ENCODE assay signal across 21 cellular contexts in the genomic region with DNA sequence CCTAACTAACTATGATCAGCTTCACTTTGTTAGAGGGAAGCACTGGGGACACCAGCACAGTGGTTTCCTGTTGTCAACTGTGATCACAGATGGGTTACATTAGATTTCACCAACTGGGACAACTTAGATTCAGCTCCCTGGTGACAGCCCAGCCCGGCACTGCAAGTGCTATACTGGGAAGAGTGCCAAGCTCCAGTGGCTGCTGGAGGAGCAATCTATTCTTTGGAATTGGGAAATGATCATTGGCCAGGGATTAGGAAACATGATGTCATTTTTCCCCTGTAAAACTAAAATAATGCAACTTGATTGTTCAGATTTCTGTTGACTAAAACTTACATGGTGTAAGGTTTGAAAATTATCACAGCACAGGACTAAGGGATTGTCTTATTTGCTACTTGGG. TPM values are rescaled to one million over a fixed set of nuclear protein-coding genes. Genes with fewer than 3 reads are reported as not detected.
DNase-seq lines count a peak whose midpoint lies in the region; ATAC-seq, FAIRE-seq and TF ChIP-seq lines count a peak whose summit lies in the region.
"Had no signal": no experiment of that assay in that cellular context is flagged by ENCODE, and none has a peak within 500 bp of the region (broad histone marks: within the 10 kb centered on the region; RNA-seq: fewer than 3 reads in every experiment).

No MANE protein-coding gene starts in this region.

- DNase-seq in MG63 (peak; percentile 7), body of pancreas (peak in 3 of 4 donors; percentile 7 to 14 (median 13)), left cardiac atrium (peak; percentile 46), small intestine (peak; percentile 39), DMS79 treated with DMSO at 0.1 percent for 48 hours (lab: John Stamatoyannopoulos, UW) (no peak)
- DNase-seq: activated CD4-positive, alpha-beta memory T cell treated with anti-CD3 and anti-CD28 coated beads for 36 hours; activated T-cell treated with anti-CD3 and anti-CD28 coated beads for 4 hours; amniotic stem cell; effector memory CD4-positive, alpha-beta T cell; GDM1; H9; NCI-H1417; NCI-H2107; NCI-H774; SIG-M5; stimulated activated CD4-positive, alpha-beta T cell treated with anti-CD3 and anti-CD28 coated beads, Interleukin-15, amount 100 ng/mL, for 24 hours had no signal

- H3K36me3 ChIP-seq in MG63 (peaks cover 81% of the 10 kb centered on the region), body of pancreas (replicated peaks in 1 of 2; ENCODE audit: insufficient read depth in 1 of 2, low read depth in 2 of 2) (peaks cover 22% of the 10 kb centered on the region in 2 donors), small intestine (ENCODE audit: control insufficient read depth in 2 of 2, insufficient read depth in 2 of 2, low read length in 2 of 2) (peaks cover 6 to 27% of the 10 kb centered on the region in 2 donors), gastroesophageal sphincter (peaks cover 7 to 100% of the 10 kb centered on the region in 2 donors)

- no peak overlapping the region for H3K4me3 ChIP-seq in MG63
- H3K4me3 ChIP-seq in body of pancreas: no peak overlapping the region
- no peak overlapping the region for H3K4me3 ChIP-seq in small intestine (ENCODE audit: low read depth in 1 of 2, low read length in 2 of 2)
- no peak overlapping the region for H3K4me3 ChIP-seq in gastroesophageal sphincter
- H3K4me3 ChIP-seq: GM12878, thoracic aorta had no signal

- no peaks in the 10 kb centered on the region for H3K4me1 ChIP-seq in body of pancreas
- no peaks in the 10 kb centered on the region for H3K4me1 ChIP-seq in small intestine (ENCODE audit: control insufficient read depth in 2 of 2, insufficient read depth in 1 of 2, low read depth in 1 of 2, low read length in 1 of 2)
- no peaks in the 10 kb centered on the region for H3K4me1 ChIP-seq in gastroesophageal sphincter

- 43 to 54% methylated on average over 1 of the region's 1 CpG for WGBS in body of pancreas, 2 donors
- WGBS in small intestine, 3 donors: 24 to 36% (median 28%) methylated on average over 1 of the region's 1 CpG
- WGBS in gastroesophageal sphincter (ENCODE audit: low coverage in 1 of 2), 2 donors: 40 to 44% methylated on average over 1 of the region's 1 CpG

- FAIRE-seq in small intestine (lab: Jason Lieb, UNC): no peak
- FAIRE-seq: GM12878 had no signal

- no peak overlapping the region for H3K27ac ChIP-seq in body of pancreas
- H3K27ac ChIP-seq in small intestine (ENCODE audit: low read depth in 1 of 2, low read length in 1 of 2): no peak overlapping the region
- no peak overlapping the region for H3K27ac ChIP-seq in gastroesophageal sphincter
- H3K27ac ChIP-seq: thoracic aorta had no signal

- H3K9me3 ChIP-seq in MG63 (peaks cover 4% of the 10 kb centered on the region), body of pancreas (no peaks in the 10 kb centered on the region), small intestine (ENCODE audit: control insufficient read depth, low read depth) (no peaks in the 10 kb centered on the region), gastroesophageal sphincter (peaks cover 0 to 17% (median 0%) of the 10 kb centered on the region in 3 donors)

- TF ChIP-seq CTCF in body of pancreas (IDR thresholded peaks at IDR 0.05) (no peak), gastroesophageal sphincter (IDR thresholded peaks at IDR 0.05) (no peak)

- H3K27me3 ChIP-seq in MG63: no peaks in the 10 kb centered on the region
- no peaks in the 10 kb centered on the region for H3K27me3 ChIP-seq in body of pancreas
- no peaks in the 10 kb centered on the region for H3K27me3 ChIP-seq in small intestine (ENCODE audit: control insufficient read depth in 2 of 2, insufficient read depth in 2 of 2, low read length in 2 of 2)
- no peaks in the 10 kb centered on the region for H3K27me3 ChIP-seq in gastroesophageal sphincter

- ATAC-seq in body of pancreas: no peak
- peak; percentile 33 to 81 for ATAC-seq in left cardiac atrium
- no peak for ATAC-seq in gastroesophageal sphincter
- ATAC-seq in GM18520 (IDR thresholded peaks at IDR 0.05; ENCODE audit: unreplicated experiment): no peak
- ATAC-seq: GM12878, WTC11 had no signal

- no peak for TF ChIP-seq EP300 in gastroesophageal sphincter (IDR thresholded peaks at IDR 0.05)

- intact Hi-C loops in body of pancreas (cut with DNase I) (no loop called here), left cardiac atrium (cut with DNase I) (no loop called here)

- TF ChIP-seq POLR2A in body of pancreas (IDR thresholded peaks at IDR 0.05) (no peak), gastroesophageal sphincter (IDR thresholded peaks at IDR 0.05) (no peak)

RNA-seq across cellular contexts. Expression of gene PTGR1, which starts 33.2 kb away (rescaled TPM):
- total RNA-seq in MG63 (2014; rRNA removed; shearing (Covaris generic); ENCODE audit: low replicate concordance): 50.7 and 66.2 TPM in 2 replicates
- total RNA-seq in body of pancreas (10 to 100 TPM in 1 of 2 donors, 1 to 10 TPM in 1; 8.2 to 18.9 TPM), left cardiac atrium (10 to 100 TPM; 37.5 to 46.3 TPM), gastroesophageal sphincter (10 to 100 TPM; 19.1 to 59.6 (median 43.7) TPM)
- polyA plus RNA-seq in small intestine: 1,000 to 10,000 TPM in 1 of 3 donors, 100 to 1,000 TPM in 2; 128 to 1,002 (median 433) TPM

RNA-seq across cellular contexts. Expression of gene ZNF483, which starts 41.3 kb away (rescaled TPM):
- total RNA-seq in MG63 (2014; rRNA removed; shearing (Covaris generic); ENCODE audit: low replicate concordance): not detected in 2 replicates
- 1 to 10 TPM; 6.7 to 8.6 TPM for total RNA-seq in body of pancreas
- total RNA-seq in left cardiac atrium: 1 to 10 TPM; 6.0 to 7.4 TPM
- polyA plus RNA-seq in small intestine: under 1 TPM in 1 of 3 donors, not detected in 2; 0.51 TPM
- total RNA-seq in gastroesophageal sphincter: 10 to 100 TPM; 10.8 to 30.5 (median 21.4) TPM

Comparison
In these comparisons a context has a peak if more than half of its experiments do, and no peak if none do; other contexts are left out.
1. ATAC-seq: peak in left cardiac atrium (2 of 2); none in body of pancreas (single experiment), gastroesophageal sphincter (single experiment) and GM18520 (single experiment).